ENCODE assay signal across 8 cellular contexts in genomic region chr17:35540589-35541404, GRCh38. TPM values are rescaled to one million over a fixed set of nuclear protein-coding genes. Genes with fewer than 3 reads are reported as not detected.
A peak's percentile ranks its signal among the peaks of the same experiment; 100 is the strongest.
DNase-seq lines count a peak whose midpoint lies in the region; ATAC-seq and TF ChIP-seq lines count a peak whose summit lies in the region.

No MANE protein-coding gene starts in this region.

- peak; percentile 41 for ATAC-seq in activated CD8-positive, alpha-beta memory T cell treated with anti-CD3 and anti-CD28 coated beads, Interleukin-2, amount 10 ng/mL, durations not matched to agents 7 days and 5 days
- ATAC-seq in gastroesophageal sphincter (peak; percentile 57), GM21360 (IDR thresholded peaks at IDR 0.05; ENCODE audit: unreplicated experiment) (no peak)

- peaks cover 22% of the 10 kb centered on the region for H3K36me3 Mint-ChIP-seq in activated CD8-positive, alpha-beta memory T cell treated with anti-CD3 and anti-CD28 coated beads, Interleukin-2, amount 10 ng/mL, durations not matched to agents 7 days and 5 days

- H3K9ac ChIP-seq in BLaER1 treated with 17β-estradiol and CSF1 and Interleukin-3, amounts not matched to agents 10 nM and 100 nM = peak overlapping the region; percentile 71 to 87 (median 81)
- H3K9ac ChIP-seq in Loucy (ENCODE audit: low read depth, low read length, poor library complexity, severe bottlenecking) = peak overlapping the region; percentile 69

- 40 to 42% methylated on average over 8 of the region's 8 CpGs for WGBS in gastroesophageal sphincter (ENCODE audit: low coverage in 1 of 2), 2 donors

- H3K4me1 ChIP-seq in BLaER1 treated with 17β-estradiol and CSF1 and Interleukin-3, amounts not matched to agents 10 nM and 100 nM = peaks cover 69 to 91% (median 77%) of the 10 kb centered on the region in 10 experiments
- peaks cover 45% of the 10 kb centered on the region for H3K4me1 ChIP-seq in Loucy (ENCODE audit: insufficient read depth, low read length, poor library complexity, severe bottlenecking)
- H3K4me1 ChIP-seq in gastroesophageal sphincter = peaks cover 0 to 27% (median 0%) of the 10 kb centered on the region in 3 donors

- H4K20me1 ChIP-seq in BLaER1 treated with 17β-estradiol and CSF1 and Interleukin-3, amounts not matched to agents 10 nM and 100 nM = no peaks in the 10 kb centered on the region
- no peaks in the 10 kb centered on the region for H4K20me1 ChIP-seq in Loucy (ENCODE audit: insufficient read depth, low read length, poor library complexity, severe bottlenecking)

- peak overlapping the region; percentile 77 to 91 (median 84) for H3K4me2 ChIP-seq in BLaER1 treated with 17β-estradiol and CSF1 and Interleukin-3, amounts not matched to agents 10 nM and 100 nM
- H3K4me2 ChIP-seq in Loucy (ENCODE audit: low read depth, low read length, poor library complexity, severe bottlenecking) = peak overlapping the region; percentile 74

- no peaks in the 10 kb centered on the region for H3K27me3 Mint-ChIP-seq in activated CD8-positive, alpha-beta memory T cell treated with anti-CD3 and anti-CD28 coated beads, Interleukin-2, amount 10 ng/mL, durations not matched to agents 7 days and 5 days

- H3F3A ChIP-seq in Loucy (ENCODE audit: low read depth) = peaks cover 11% of the 10 kb centered on the region; the same call in 1 of the 2 replicates

- H3K9me3 ChIP-seq in BLaER1 treated with 17β-estradiol and CSF1 and Interleukin-3, amounts not matched to agents 10 nM and 100 nM (replicated peaks in 1 of 11) = no peaks in the 10 kb centered on the region
- H3K9me3 ChIP-seq in Loucy (ENCODE audit: insufficient read depth, low read depth, low read length) = no peaks in the 10 kb centered on the region
- H3K9me3 ChIP-seq in gastroesophageal sphincter = no peaks in the 10 kb centered on the region

- H3K9me3 Mint-ChIP-seq in activated CD8-positive, alpha-beta memory T cell treated with anti-CD3 and anti-CD28 coated beads, Interleukin-2, amount 10 ng/mL, durations not matched to agents 7 days and 5 days (ENCODE audit: low read depth) = no peaks in the 10 kb centered on the region

- TF ChIP-seq CTCF in Loucy (conservative IDR thresholded peaks at IDR 0.05; ENCODE audit: low read length) (no peak), gastroesophageal sphincter (IDR thresholded peaks at IDR 0.05) (no peak)

- H3K36me3 ChIP-seq in BLaER1 treated with 17β-estradiol and CSF1 and Interleukin-3, amounts not matched to agents 10 nM and 100 nM = no peaks in the 10 kb centered on the region
- H3K36me3 ChIP-seq in Loucy (ENCODE audit: insufficient read depth, low read length) = no peaks in the 10 kb centered on the region
- no peaks in the 10 kb centered on the region for H3K36me3 ChIP-seq in gastroesophageal sphincter

- H3K9me2 ChIP-seq in Loucy (replicated peaks; ENCODE audit: low read depth, low read length) = no peaks in the 10 kb centered on the region

- H3K27me3 ChIP-seq in BLaER1 treated with 17β-estradiol and CSF1 and Interleukin-3, amounts not matched to agents 10 nM and 100 nM = no peaks in the 10 kb centered on the region
- H3K27me3 ChIP-seq in Loucy (ENCODE audit: insufficient read depth, low read length, poor library complexity, severe bottlenecking) (no peaks in the 10 kb centered on the region), gastroesophageal sphincter (peaks cover 23% of the 10 kb centered on the region)

- no peak for TF ChIP-seq EP300 in gastroesophageal sphincter (IDR thresholded peaks at IDR 0.05)

- H3K4me1 Mint-ChIP-seq in activated CD8-positive, alpha-beta memory T cell treated with anti-CD3 and anti-CD28 coated beads, Interleukin-2, amount 10 ng/mL, durations not matched to agents 7 days and 5 days = peaks cover 57% of the 10 kb centered on the region

- H3K4me3 Mint-ChIP-seq in activated CD8-positive, alpha-beta memory T cell treated with anti-CD3 and anti-CD28 coated beads, Interleukin-2, amount 10 ng/mL, durations not matched to agents 7 days and 5 days = peak overlapping the region; percentile 90

- peak overlapping the region; percentile 95 for H2AFZ ChIP-seq in Loucy (ENCODE audit: low read length)

- peak overlapping the region; percentile 67 to 95 (median 92) for H3K27ac ChIP-seq in BLaER1 treated with 17β-estradiol and CSF1 and Interleukin-3, amounts not matched to agents 10 nM and 100 nM
- H3K27ac ChIP-seq in gastroesophageal sphincter = peak overlapping the region in 3 of 4 donors; percentile 27 to 61 (median 59)

- peak overlapping the region; percentile 99 for H3K27ac Mint-ChIP-seq in activated CD8-positive, alpha-beta memory T cell treated with anti-CD3 and anti-CD28 coated beads, Interleukin-2, amount 10 ng/mL, durations not matched to agents 7 days and 5 days

- peak overlapping the region; percentile 46 to 67 (median 53); a peak in 19 of 20 replicates for H3K4me3 ChIP-seq in BLaER1 treated with 17β-estradiol and CSF1 and Interleukin-3, amounts not matched to agents 10 nM and 100 nM
- H3K4me3 ChIP-seq in Loucy (ENCODE audit: low read length, poor library complexity, severe bottlenecking) (peak overlapping the region; percentile 71), gastroesophageal sphincter (peak overlapping the region; percentile 31 to 32)

- CTCF ChIA-PET in activated CD8-positive, alpha-beta memory T cell treated with anti-CD3 and anti-CD28 coated beads, Interleukin-2, amount 10 ng/mL, durations not matched to agents 7 days and 5 days (lab: Charles Lee) = interaction anchor here (0.7 to 1.2 kb wide), 3 partner anchors 299 to 375 kb away, joined by 3 read pairs; no protein-coding TSS in a partner anchor

- H3K79me2 ChIP-seq in Loucy (ENCODE audit: insufficient read depth, low read length) = no peaks in the 10 kb centered on the region

- peak; percentile 80 for DNase-seq in activated CD8-positive, alpha-beta memory T cell treated with anti-CD3 and anti-CD28 coated beads, Interleukin-2, amount 10 ng/mL, durations not matched to agents 7 days and 5 days
- DNase-seq in stimulated activated CD4-positive, alpha-beta T cell treated with anti-CD3 and anti-CD28 coated beads, Interleukin-12 subunit alpha, Interleukin-12 subunit beta, amount 100 ng/mL, for 4 hours = peak; percentile 28
- no peak for DNase-seq in kidney tubule cell (ENCODE audit: low spot score)
- DNase-seq in SK-N-DZ (ENCODE audit: low spot score) = no peak

- TF ChIP-seq POLR2A in gastroesophageal sphincter (IDR thresholded peaks at IDR 0.05) = no peak

RNA-seq across cellular contexts. Expression of gene SLFN12L, which starts 3.3 kb away (rescaled TPM):
- total RNA-seq in activated CD8-positive, alpha-beta memory T cell treated with anti-CD3 and anti-CD28 coated beads, Interleukin-2, amount 10 ng/mL, durations not matched to agents 7 days and 5 days = 100 to 1,000 TPM in 1 of 2 experiments, 10 to 100 TPM in 1; 95.4 to 197 TPM
- total RNA-seq in gastroesophageal sphincter = 1 to 10 TPM in 2 of 4 donors, under 1 TPM in 2; 0.17 to 1.9 (median 0.92) TPM
- not detected in 2 replicates for polyA plus RNA-seq in SK-N-DZ (2014; cell fraction: cytosol; rRNA removed)
- polyA plus RNA-seq in SK-N-DZ (2014; cell fraction: nucleus; rRNA removed) = 0.13 TPM in 1 of 2 replicates, not detected in the other

RNA-seq across cellular contexts. Expression of gene SLFN14, which starts 19.8 kb away (rescaled TPM):
- under 1 TPM in 1 of 2 experiments, not detected in 1; 0.07 TPM for total RNA-seq in activated CD8-positive, alpha-beta memory T cell treated with anti-CD3 and anti-CD28 coated beads, Interleukin-2, amount 10 ng/mL, durations not matched to agents 7 days and 5 days
- not detected for total RNA-seq in gastroesophageal sphincter
- polyA plus RNA-seq in SK-N-DZ (2014; cell fraction: cytosol; rRNA removed) = 0.12 TPM in 1 of 2 replicates, not detected in the other
- polyA plus RNA-seq in SK-N-DZ (2014; cell fraction: nucleus; rRNA removed) = not detected in 2 replicates

RNA-seq across cellular contexts. Expression of gene PEX12, which starts 37.6 kb away (rescaled TPM):
- total RNA-seq in activated CD8-positive, alpha-beta memory T cell treated with anti-CD3 and anti-CD28 coated beads, Interleukin-2, amount 10 ng/mL, durations not matched to agents 7 days and 5 days = 1 to 10 TPM; 3.9 to 4.6 TPM
- total RNA-seq in gastroesophageal sphincter = 1 to 10 TPM; 3.8 to 7.7 (median 6.8) TPM
- 6.4 and 8.2 TPM in 2 replicates for polyA plus RNA-seq in SK-N-DZ (2014; cell fraction: cytosol; rRNA removed)
- 2.7 and 3.4 TPM in 2 replicates for polyA plus RNA-seq in SK-N-DZ (2014; cell fraction: nucleus; rRNA removed)

RNA-seq across cellular contexts. Expression of gene AP2B1, which starts 46.3 kb away (rescaled TPM):
- 100 to 1,000 TPM; 166 to 184 TPM for total RNA-seq in activated CD8-positive, alpha-beta memory T cell treated with anti-CD3 and anti-CD28 coated beads, Interleukin-2, amount 10 ng/mL, durations not matched to agents 7 days and 5 days
- total RNA-seq in gastroesophageal sphincter = 100 to 1,000 TPM; 104 to 383 (median 185) TPM
- polyA plus RNA-seq in SK-N-DZ (2014; cell fraction: cytosol; rRNA removed) = 39.0 and 43.0 TPM in 2 replicates
- 14.8 and 36.4 TPM in 2 replicates for polyA plus RNA-seq in SK-N-DZ (2014; cell fraction: nucleus; rRNA removed)

Comparison
In these comparisons a context has a peak if more than half of its experiments do, and no peak if none do; other contexts are left out.
1. DNase-seq: peak in activated CD8-positive, alpha-beta memory T cell treated with anti-CD3 and anti-CD28 coated beads, Interleukin-2, amount 10 ng/mL, durations not matched to agents 7 days and 5 days (single experiment) and stimulated activated CD4-positive, alpha-beta T cell treated with anti-CD3 and anti-CD28 coated beads, Interleukin-12 subunit alpha, Interleukin-12 subunit beta, amount 100 ng/mL, for 4 hours (single experiment); none in kidney tubule cell (single experiment) and SK-N-DZ (single experiment).
2. RNA of gene SLFN12L, which starts 3.3 kb away (total RNA-seq): 95.4 to 197 TPM in activated CD8-positive, alpha-beta memory T cell treated with anti-CD3 and anti-CD28 coated beads, Interleukin-2, amount 10 ng/mL, durations not matched to agents 7 days and 5 days; 0.17 to 1.9 TPM in gastroesophageal sphincter; every median in the first group is over 10 times any median in the second.
3. Peak in every context shown above with its lines, with median percentiles within 50 percentile points of each other: H3K4me3 ChIP-seq.